8 cellular contexts compared by ENCODE assay signal in the genomic region with DNA sequence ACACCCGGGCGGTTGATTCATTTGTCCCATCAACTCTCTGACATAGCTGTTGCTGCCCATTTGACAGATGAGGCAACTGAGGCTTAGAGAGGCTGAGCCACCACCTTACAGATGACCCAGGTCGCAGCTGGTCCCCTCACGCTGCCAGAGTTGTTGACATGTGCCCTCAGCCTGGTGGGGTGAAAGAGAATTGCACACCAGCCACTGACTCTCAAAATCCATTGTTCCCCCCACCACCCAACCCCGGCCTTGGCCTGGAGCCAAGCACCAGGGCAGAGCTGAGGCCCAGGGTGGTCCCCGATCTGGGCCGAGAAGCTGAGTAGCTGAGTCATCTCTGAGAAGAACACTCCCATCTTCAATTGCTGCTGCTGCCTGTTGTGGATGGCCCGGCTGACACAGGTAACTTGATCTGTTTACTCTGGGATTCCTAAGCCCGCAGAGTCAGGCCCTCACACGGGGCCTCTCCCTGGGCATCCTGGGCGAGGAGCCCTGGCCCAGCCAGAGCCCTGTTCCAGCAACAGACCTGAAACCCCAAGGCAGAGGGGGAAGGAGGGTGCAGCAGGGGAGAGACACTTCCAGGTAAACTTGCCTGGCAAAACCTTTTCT. TPM values are rescaled to one million over a fixed set of nuclear protein-coding genes. Genes with fewer than 3 reads are reported as not detected.
A peak's percentile ranks its signal among the peaks of the same experiment; 100 is the strongest.
DNase-seq lines count a peak whose midpoint lies in the region; ATAC-seq and TF ChIP-seq lines count a peak whose summit lies in the region.

No MANE protein-coding gene starts in this region.

- H4K20me1 ChIP-seq in HCT116 (ENCODE audit: insufficient read depth) = no peaks in the 10 kb centered on the region

- no peaks in the 10 kb centered on the region for H3K79me2 ChIP-seq in HCT116 (ENCODE audit: insufficient read depth, low read length)

- intact Hi-C loops in HCT116 (cut with micrococcal nuclease) = no loop called here
- intact Hi-C loops in psoas muscle (cut with DNase I) = no loop called here
- intact Hi-C loops in ascending aorta (cut with DNase I) = no loop called here

- peak overlapping the region in 1 of 2 experiments; percentile 44; a peak in 2 of 4 replicates for H3K4me3 ChIP-seq in HCT116 (replicated peaks in 1 of 2; ENCODE audit: low read depth in 1 of 2, low read length in 2 of 2)
- no peak overlapping the region for H3K4me3 ChIP-seq in ectodermal cell (ENCODE audit: insufficient read depth, low read depth, low read length)
- H3K4me3 ChIP-seq in psoas muscle = peak overlapping the region; percentile 2
- H3K4me3 ChIP-seq in ascending aorta = no peak overlapping the region

- H3K27ac ChIP-seq in HCT116 (ENCODE audit: low read depth, low read length) (peak overlapping the region; percentile 64), ectodermal cell (ENCODE audit: insufficient read depth, low read depth, low read length, poor library complexity, severe bottlenecking) (peak overlapping the region; percentile 3), psoas muscle (peak overlapping the region; percentile 96), ascending aorta (no peak overlapping the region)

- peak overlapping the region; percentile 43 for H3K9ac ChIP-seq in HCT116 (ENCODE audit: low read length)

- CTCF ChIA-PET in HCT116 (lab: Charles Lee) = interaction anchor here (1.3 kb wide), 1 partner anchor 18 kb away, joined by 3 read pairs; no protein-coding TSS in a partner anchor

- no peaks in the 10 kb centered on the region for H3K9me2 ChIP-seq in HCT116 (ENCODE audit: insufficient read depth)

- H3K9me3 ChIP-seq in HCT116 (ENCODE audit: control insufficient read depth in 1 of 2, insufficient read depth in 1 of 2, low read depth in 1 of 2, low read length in 2 of 2) (no peaks in the 10 kb centered on the region), ectodermal cell (ENCODE audit: control insufficient read depth, low read length) (no peaks in the 10 kb centered on the region), psoas muscle (no peaks in the 10 kb centered on the region), ascending aorta (no peaks in the 10 kb centered on the region)

- H3K4me1 ChIP-seq in HCT116 (ENCODE audit: control insufficient read depth in 1 of 2, insufficient read depth in 2 of 2, low read length in 2 of 2) (peaks cover 34 to 55% of the 10 kb centered on the region in 2 experiments), ectodermal cell (ENCODE audit: control insufficient read depth, insufficient read depth, low read length) (peaks cover 9% of the 10 kb centered on the region), psoas muscle (peaks cover 50% of the 10 kb centered on the region), ascending aorta (no peaks in the 10 kb centered on the region)

- ATAC-seq in HCT116 = peak; percentile 95
- ATAC-seq in psoas muscle = peak; percentile 70 to 75 (median 72)
- no peak for ATAC-seq in GM21360 (IDR thresholded peaks at IDR 0.05; ENCODE audit: unreplicated experiment)

- no peak for TF ChIP-seq POLR2A in HCT116 (IDR thresholded peaks at IDR 0.05; ENCODE audit: borderline replicate concordance, extremely low read depth, insufficient read depth, insufficient read length)

- peak in 2 of 3 experiments; percentile 19 to 26; a peak in 3 of 6 replicates for TF ChIP-seq CTCF in HCT116 (IDR thresholded peaks at IDR 0.05 in 2 of 3, conservative IDR thresholded peaks at IDR 0.05 in 1 of 3; ENCODE audit: borderline replicate concordance in 1 of 3, insufficient read depth in 1 of 3, low read depth in 2 of 3, low read length in 2 of 3)
- peak; percentile 20 for TF ChIP-seq CTCF in psoas muscle (IDR thresholded peaks at IDR 0.05)
- TF ChIP-seq CTCF in ascending aorta (IDR thresholded peaks at IDR 0.05) = no peak

- H3K4me2 ChIP-seq in HCT116 (ENCODE audit: low read length) = peak overlapping the region; percentile 81

- RAD21 ChIA-PET in HCT116 (lab: Charles Lee; ENCODE audit: low non-redundant PET in 1 of 2, low total read pairs in 2 of 2, uncharacterized antibody in 2 of 2, unreplicated experiment in 2 of 2) = no interaction called here

- POLR2A ChIA-PET in HCT116 (lab: Charles Lee) = no interaction called here

- H3K36me3 ChIP-seq in HCT116 (ENCODE audit: control insufficient read depth in 1 of 2, insufficient read depth in 2 of 2, low read length in 2 of 2) (no peaks in the 10 kb centered on the region), ectodermal cell (ENCODE audit: control insufficient read depth, insufficient read depth, low read length) (no peaks in the 10 kb centered on the region), psoas muscle (ENCODE audit: insufficient read depth in 1 of 2, low read depth in 1 of 2) (no peaks in the 10 kb centered on the region), ascending aorta (no peaks in the 10 kb centered on the region)

- DNase-seq in HCT116 (ENCODE audit: low read depth, low spot score) (peak; percentile 70), NCI-H345 treated with DMSO at 0.1 percent for 48 hours (lab: John Stamatoyannopoulos, UW; ENCODE audit: unreplicated experiment) (peak; percentile 86), psoas muscle (peak; percentile 60 to 88), ascending aorta (ENCODE audit: low spot score in 2 of 2) (no peak), GM19240 (ENCODE audit: insufficient read length, low spot score) (no peak), NOMO-1 (lab: John Stamatoyannopoulos, UW; ENCODE audit: unreplicated experiment in 2 of 2) (no peak)

- BruUV-seq in HCT116 (replicated peaks; lab: Mats Ljungman, UMichigan) = no TSS peak

- WGBS in ectodermal cell, 2 experiments = 37 to 38% methylated on average over 11 of the region's 11 CpGs
- WGBS in psoas muscle, 3 donors = 28 to 39% (median 34%) methylated on average over 11 of the region's 11 CpGs

- TF ChIP-seq RAD21 in HCT116 (IDR thresholded peaks at IDR 0.05; ENCODE audit: low read depth) = no peak; the same call in 1 of the 2 replicates

- H3K27me3 ChIP-seq in HCT116 (ENCODE audit: insufficient read depth, low read length) (no peaks in the 10 kb centered on the region), ectodermal cell (ENCODE audit: control insufficient read depth, insufficient read depth, low read length, poor library complexity, severe bottlenecking) (no peaks in the 10 kb centered on the region), psoas muscle (ENCODE audit: insufficient read depth in 3 of 3, low read length in 2 of 3) (no peaks in the 10 kb centered on the region), ascending aorta (no peaks in the 10 kb centered on the region)

- no peak overlapping the region for H2AFZ ChIP-seq in HCT116 (ENCODE audit: low read depth, low read length, poor library complexity, severe bottlenecking)

TF ChIP-seq in HCT116, 20 proteins besides CTCF, POLR2A, EP300 and RAD21 (continues in another document):
- no peak for TF ChIP-seq CBX3 (IDR thresholded peaks at IDR 0.05; ENCODE audit: low read depth)
- TF ChIP-seq, protein P1, sequence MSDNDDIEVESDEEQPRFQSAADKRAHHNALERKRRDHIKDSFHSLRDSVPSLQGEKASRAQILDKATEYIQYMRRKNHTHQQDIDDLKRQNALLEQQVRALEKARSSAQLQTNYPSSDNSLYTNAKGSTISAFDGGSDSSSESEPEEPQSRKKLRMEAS (IDR thresholded peaks at IDR 0.05) = peak; percentile 59
- TF ChIP-seq POLR2AphosphoS5 (IDR thresholded peaks at IDR 0.05; ENCODE audit: low read depth, low read length) = no peak
- TF ChIP-seq JUND (IDR thresholded peaks at IDR 0.05) = peak; percentile 71
- no peak for TF ChIP-seq ELF1 (IDR thresholded peaks at IDR 0.05; ENCODE audit: borderline replicate concordance, low read depth)
- no peak for TF ChIP-seq EGR1 (IDR thresholded peaks at IDR 0.05; ENCODE audit: low read depth)
- peak; percentile 15 for TF ChIP-seq YY1 (IDR thresholded peaks at IDR 0.05; ENCODE audit: extremely low read depth, insufficient replicate concordance, low read depth, low read length)
- no peak for TF ChIP-seq CEBPB (IDR thresholded peaks at IDR 0.05; ENCODE audit: low read depth)
- TF ChIP-seq FOSL1 (IDR thresholded peaks at IDR 0.05; ENCODE audit: low read depth) = peak; percentile 74
- TF ChIP-seq, protein P2, sequence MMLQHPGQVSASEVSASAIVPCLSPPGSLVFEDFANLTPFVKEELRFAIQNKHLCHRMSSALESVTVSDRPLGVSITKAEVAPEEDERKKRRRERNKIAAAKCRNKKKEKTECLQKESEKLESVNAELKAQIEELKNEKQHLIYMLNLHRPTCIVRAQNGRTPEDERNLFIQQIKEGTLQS (IDR thresholded peaks at IDR 0.05) = no peak
- no peak for TF ChIP-seq SIN3A (IDR thresholded peaks at IDR 0.05; ENCODE audit: low read depth)
- no peak for TF ChIP-seq EZH2phosphoT487 (IDR thresholded peaks at IDR 0.05; ENCODE audit: borderline replicate concordance)
- no peak for TF ChIP-seq TCF7L2 (IDR thresholded peaks at IDR 0.05; ENCODE audit: borderline replicate concordance, extremely low read depth, insufficient read depth, insufficient read length)
- TF ChIP-seq ZFX (IDR thresholded peaks at IDR 0.05) = no peak
- TF ChIP-seq SP1 (IDR thresholded peaks at IDR 0.05; ENCODE audit: low read depth) = peak; percentile 71
- TF ChIP-seq EZH2 (IDR thresholded peaks at IDR 0.05) = no peak

RNA-seq across cellular contexts. Expression of a gene that starts 27.5 kb away (rescaled TPM):
- 0.30 TPM for total RNA-seq in HCT116 (2021; ENCODE audit: unreplicated experiment)
- 0.16 and 0.69 TPM in 2 replicates for polyA plus RNA-seq in HCT116 (2012)
- not detected for polyA plus RNA-seq in ectodermal cell (2013, experiment 1 of 4)
- polyA plus RNA-seq in ectodermal cell (2013, experiment 2 of 4) = not detected
- polyA plus RNA-seq in ectodermal cell (2013, experiment 3 of 4) = not detected
- polyA plus RNA-seq in ectodermal cell (2013, experiment 4 of 4) = not detected
- total RNA-seq in psoas muscle = under 1 TPM in 1 of 4 donors, not detected in 3; 0.61 TPM
- polyA plus RNA-seq in psoas muscle = under 1 TPM; 0.05 to 0.14 (median 0.06) TPM
- total RNA-seq in ascending aorta = 27.8 TPM

Comparison
In these comparisons a context has a peak if more than half of its experiments do, and no peak if none do; other contexts are left out.
1. DNase-seq: peak in HCT116 (single experiment), NCI-H345 treated with DMSO at 0.1 percent for 48 hours (single experiment) and psoas muscle (2 of 2); none in ascending aorta (0 of 2), GM19240 (single experiment) and NOMO-1 (0 of 2).
2. H3K27ac ChIP-seq: peak in HCT116 (single experiment), ectodermal cell (single experiment) and psoas muscle (single experiment); none in ascending aorta (0 of 2).
3. CTCF ChIP-seq: peak in HCT116 (2 of 3) and psoas muscle (single experiment); none in ascending aorta (0 of 3).
4. RNA of a gene that starts 27.5 kb away (total RNA-seq): 27.8 TPM in ascending aorta (single experiment); 0.30 TPM in HCT116 (single experiment) and 0.61 TPM in psoas muscle; every median in the first group is over 10 times any median in the second.